Comparison of ENCODE assay signal across 14 cellular contexts in genomic region chr9:121292801-121293241, GRCh38. TPM values are rescaled to one million over a fixed set of nuclear protein-coding genes. Genes with fewer than 3 reads are reported as not detected.
A peak's percentile ranks its signal among the peaks of the same experiment; 100 is the strongest.
DNase-seq lines count a peak whose midpoint lies in the region; ATAC-seq and TF ChIP-seq lines count a peak whose summit lies in the region.
"Had no signal": no experiment of that assay in that cellular context is flagged by ENCODE, and none has a peak within 500 bp of the region (broad histone marks: within the 10 kb centered on the region; RNA-seq: fewer than 3 reads in every experiment).

No MANE protein-coding gene starts in this region.

- no peaks in the 10 kb centered on the region for H3K9me3 Mint-ChIP-seq in activated T-cell treated with anti-CD3 and anti-CD28 coated beads, Interleukin-2, amount 50 U/mL, for 24 hours
- H3K9me3 Mint-ChIP-seq in activated T-cell treated with anti-CD3 and anti-CD28 coated beads, Interleukin-2, amount 50 U/mL, for 72 hours = no peaks in the 10 kb centered on the region
- no peaks in the 10 kb centered on the region for H3K9me3 Mint-ChIP-seq in endothelial cell (ENCODE audit: unreplicated experiment)
- H3K9me3 Mint-ChIP-seq: activated B cell treated with CpG ODN at 0.5 μM for 24 hours had no signal

- H3K27ac Mint-ChIP-seq in activated T-cell treated with anti-CD3 and anti-CD28 coated beads, Interleukin-2, amount 50 U/mL, for 24 hours = no peak overlapping the region
- H3K27ac Mint-ChIP-seq in activated T-cell treated with anti-CD3 and anti-CD28 coated beads, Interleukin-2, amount 50 U/mL, for 72 hours = no peak overlapping the region
- H3K27ac Mint-ChIP-seq in endothelial cell (ENCODE audit: unreplicated experiment) = no peak overlapping the region
- H3K27ac Mint-ChIP-seq: activated B cell treated with CpG ODN at 0.5 μM for 24 hours had no signal

- peaks cover 12 to 33% of the 10 kb centered on the region in 2 donors for H3K4me1 ChIP-seq in esophagus (ENCODE audit: control insufficient read depth in 2 of 2, insufficient read depth in 2 of 2, low read length in 1 of 2)
- peaks cover 38 to 46% of the 10 kb centered on the region in 2 experiments for H3K4me1 ChIP-seq in neutrophil (ENCODE audit: control insufficient read depth in 1 of 2, insufficient read depth in 1 of 2, low read depth in 1 of 2, low read length in 1 of 2)
- H3K4me1 ChIP-seq in thyroid gland = peaks cover 59 to 80% of the 10 kb centered on the region in 2 donors

- no peaks in the 10 kb centered on the region for H3K27me3 ChIP-seq in esophagus (ENCODE audit: control insufficient read depth in 1 of 2, insufficient read depth in 2 of 2, low read length in 2 of 2)
- no peaks in the 10 kb centered on the region for H3K27me3 ChIP-seq in neutrophil
- no peaks in the 10 kb centered on the region for H3K27me3 ChIP-seq in thyroid gland

- no peak overlapping the region for H3K4me3 Mint-ChIP-seq in activated T-cell treated with anti-CD3 and anti-CD28 coated beads, Interleukin-2, amount 50 U/mL, for 24 hours
- H3K4me3 Mint-ChIP-seq in activated T-cell treated with anti-CD3 and anti-CD28 coated beads, Interleukin-2, amount 50 U/mL, for 72 hours = no peak overlapping the region
- no peak overlapping the region for H3K4me3 Mint-ChIP-seq in endothelial cell (ENCODE audit: unreplicated experiment)
- H3K4me3 Mint-ChIP-seq: activated B cell treated with CpG ODN at 0.5 μM for 24 hours had no signal

- 80 to 81% methylated on average over 6 of the region's 6 CpGs for WGBS in esophagus, 2 donors
- WGBS in thyroid gland, 2 donors = 81 to 93% methylated on average over 6 of the region's 6 CpGs

- no peaks in the 10 kb centered on the region for H3K9me3 ChIP-seq in esophagus (ENCODE audit: control insufficient read depth in 2 of 2, insufficient read depth in 1 of 2, low read depth in 1 of 2, low read length in 1 of 2)
- no peaks in the 10 kb centered on the region for H3K9me3 ChIP-seq in neutrophil
- no peaks in the 10 kb centered on the region for H3K9me3 ChIP-seq in thyroid gland

- H3K36me3 ChIP-seq in esophagus (ENCODE audit: control insufficient read depth in 2 of 2, insufficient read depth in 2 of 2, low read length in 1 of 2) (no peaks in the 10 kb centered on the region), neutrophil (peaks cover 40% of the 10 kb centered on the region), thyroid gland (no peaks in the 10 kb centered on the region)

- no peaks in the 10 kb centered on the region for H3K36me3 Mint-ChIP-seq in activated T-cell treated with anti-CD3 and anti-CD28 coated beads, Interleukin-2, amount 50 U/mL, for 24 hours (ENCODE audit: low read depth)
- H3K36me3 Mint-ChIP-seq in activated T-cell treated with anti-CD3 and anti-CD28 coated beads, Interleukin-2, amount 50 U/mL, for 72 hours (ENCODE audit: insufficient read depth in 2 of 2) = no peaks in the 10 kb centered on the region
- peaks cover 7% of the 10 kb centered on the region for H3K36me3 Mint-ChIP-seq in endothelial cell (ENCODE audit: low read depth, unreplicated experiment)

- H3K27ac ChIP-seq in esophagus (ENCODE audit: low read depth in 2 of 2, low read length in 1 of 2) (peak overlapping the region; percentile 9 to 60), neutrophil (peak overlapping the region; percentile 39), thyroid gland (peak overlapping the region in 2 of 3 donors; percentile 94 to 98)
- H3K27ac ChIP-seq: 22Rv1, C4-2B had no signal

- H3K4me1 Mint-ChIP-seq in activated T-cell treated with anti-CD3 and anti-CD28 coated beads, Interleukin-2, amount 50 U/mL, for 24 hours (ENCODE audit: low read depth) = peaks cover 7% of the 10 kb centered on the region
- peaks cover 6% of the 10 kb centered on the region for H3K4me1 Mint-ChIP-seq in activated T-cell treated with anti-CD3 and anti-CD28 coated beads, Interleukin-2, amount 50 U/mL, for 72 hours (ENCODE audit: low read depth)
- peaks cover 44% of the 10 kb centered on the region for H3K4me1 Mint-ChIP-seq in endothelial cell (ENCODE audit: unreplicated experiment)

- TF ChIP-seq CTCF in neutrophil (IDR thresholded peaks at IDR 0.05) (no peak), thyroid gland (IDR thresholded peaks at IDR 0.05) (no peak), endothelial cell (IDR thresholded peaks at IDR 0.05; ENCODE audit: unreplicated experiment) (no peak)

- DNase-seq in activated T-cell treated with anti-CD3 and anti-CD28 coated beads, Interleukin-2, amount 50 U/mL, for 24 hours = peak; percentile 22
- DNase-seq in activated T-cell treated with anti-CD3 and anti-CD28 coated beads, Interleukin-2, amount 50 U/mL, for 72 hours = no peak
- DNase-seq in thyroid gland = no peak
- DNase-seq in endothelial cell (ENCODE audit: low spot score) = no peak
- DNase-seq: activated B cell treated with CpG ODN at 0.5 μM for 24 hours, erythroblast, kidney glomerular epithelial cell, NCI-H187 treated with DMSO at 0.1 percent for 48 hours had no signal

- intact Hi-C loops in thyroid gland (cut with DNase I) = no loop called here

- no peak for ATAC-seq in activated T-cell treated with anti-CD3 and anti-CD28 coated beads, Interleukin-2, amount 50 U/mL, for 72 hours (replicated peaks in 1 of 2)
- no peak for ATAC-seq in GM19023 (IDR thresholded peaks at IDR 0.05; ENCODE audit: unreplicated experiment)
- no peak for ATAC-seq in GM18870 (IDR thresholded peaks at IDR 0.05; ENCODE audit: unreplicated experiment)

- H3K4me3 ChIP-seq in esophagus (ENCODE audit: low read depth in 1 of 2, low read length in 2 of 2) = no peak overlapping the region
- no peak overlapping the region for H3K4me3 ChIP-seq in neutrophil (ENCODE audit: low read depth in 1 of 2, low read length in 1 of 2)
- H3K4me3 ChIP-seq in thyroid gland (replicated peaks in 1 of 3) = no peak overlapping the region

- no peak for TF ChIP-seq POLR2A in thyroid gland (IDR thresholded peaks at IDR 0.05)

- no peaks in the 10 kb centered on the region for H3K27me3 Mint-ChIP-seq in activated T-cell treated with anti-CD3 and anti-CD28 coated beads, Interleukin-2, amount 50 U/mL, for 24 hours
- no peaks in the 10 kb centered on the region for H3K27me3 Mint-ChIP-seq in activated T-cell treated with anti-CD3 and anti-CD28 coated beads, Interleukin-2, amount 50 U/mL, for 72 hours (ENCODE audit: low read depth)
- peaks cover 14% of the 10 kb centered on the region for H3K27me3 Mint-ChIP-seq in endothelial cell (ENCODE audit: unreplicated experiment)
- H3K27me3 Mint-ChIP-seq: activated B cell treated with CpG ODN at 0.5 μM for 24 hours had no signal

RNA-seq across cellular contexts. Expression of gene GSN, which starts 24.9 kb away (rescaled TPM):
- 1 to 10 TPM; 3.6 to 4.0 TPM for total RNA-seq in activated T-cell treated with anti-CD3 and anti-CD28 coated beads, Interleukin-2, amount 50 U/mL, for 72 hours
- polyA plus RNA-seq in esophagus = 100 to 1,000 TPM; 198 to 418 TPM
- total RNA-seq in thyroid gland (1,000 to 10,000 TPM; 1,151 to 1,624 (median 1,443) TPM), endothelial cell (ENCODE audit: unreplicated experiment) (205 TPM)

Comparison
In these comparisons a context has a peak if more than half of its experiments do, and no peak if none do; other contexts are left out.
1. H3K27ac ChIP-seq: peak in every context shown above with its lines; median percentile 96 in thyroid gland; 39 in neutrophil; 34 in esophagus.
2. RNA of gene GSN, which starts 24.9 kb away (total RNA-seq): 1,151 to 1,624 TPM in thyroid gland and 205 TPM in endothelial cell (single experiment); 3.6 to 4.0 TPM in activated T-cell treated with anti-CD3 and anti-CD28 coated beads, Interleukin-2, amount 50 U/mL, for 72 hours; every median in the first group is over 10 times any median in the second.